25 cellular contexts compared by ENCODE assay signal in genomic region chr17:17320188-17320910, GRCh38.
"Had no signal": no experiment of that assay in that cellular context is flagged by ENCODE, and none has a peak within 500 bp of the region (broad histone marks: within the 10 kb centered on the region; RNA-seq: fewer than 3 reads in every experiment).

No MANE protein-coding gene starts in this region.

- H3K4me2 ChIP-seq: neural progenitor cell had no signal

- ATAC-seq: activated CD4-positive, alpha-beta T cell treated with anti-CD3 and anti-CD28 coated beads for 36 hours; stimulated activated naive CD8-positive, alpha-beta T cell treated with anti-CD3 and anti-CD28 coated beads, Interleukin-15, Interleukin-2, amounts not matched to agents 100 U/mL and 50 U/mL, for 24 hours; T-helper 17 cell had no signal

- FAIRE-seq: bronchial epithelial cell, frontal cortex had no signal

- H3K9me3 ChIP-seq: tibial artery had no signal

- H3K4me1 ChIP-seq: neural progenitor cell, tibial artery had no signal

- H2AFZ ChIP-seq: neural progenitor cell had no signal

- H3K4me3 ChIP-seq: neural progenitor cell, tibial artery had no signal

- DNase-seq: activated B cell treated with CpG ODN at 0.5 μM for 24 hours; activated CD4-positive, alpha-beta T cell treated with anti-CD3 and anti-CD28 coated beads for 36 hours; activated CD4-positive, alpha-beta T cell treated with anti-CD3 and anti-CD28 coated beads, Interleukin-2, amount 50 U/mL, for 4 hours; activated CD8-positive, alpha-beta memory T cell treated with anti-CD3 and anti-CD28 coated beads for 24 hours; activated naive CD4-positive, alpha-beta T cell treated with Interleukin-2 at 50 U/mL for 16 hours; activated naive CD8-positive, alpha-beta T cell treated with anti-CD3 and anti-CD28 coated beads, Interleukin-2, amount 10 ng/mL, durations not matched to agents 7 days and 5 days; activated T-cell treated with anti-CD3 and anti-CD28 coated beads, Interleukin-2, amount 50 U/mL, for 48 hours; amniotic stem cell; effector CD4-positive, alpha-beta T cell; glutamatergic neuron; hypothalamus; islet precursor cell; left colon; mesendoderm; naive B cell; retina; stimulated activated CD4-positive, alpha-beta T cell treated with anti-CD3 and anti-CD28 coated beads, Interleukin-4, amount 100 ng/mL, for 1 hour; stimulated activated naive CD8-positive, alpha-beta T cell treated with anti-CD3 and anti-CD28 coated beads, Interleukin-15, Interleukin-2, amounts not matched to agents 100 U/mL and 50 U/mL, for 24 hours; substantia nigra; SW 1271; T-helper 17 cell had no signal

- H3K9ac ChIP-seq: neural progenitor cell had no signal

- H3K27me3 ChIP-seq: neural progenitor cell, tibial artery had no signal

- H3K36me3 ChIP-seq: neural progenitor cell, tibial artery had no signal

- H3K27ac ChIP-seq: neural progenitor cell, tibial artery had no signal
